ENCODE assay signal across 28 cellular contexts in genomic region chr17:54835015-54835414, GRCh38.
DNase-seq lines count a peak whose midpoint lies in the region; ATAC-seq, FAIRE-seq and TF ChIP-seq lines count a peak whose summit lies in the region.
"Had no signal": no experiment of that assay in that cellular context is flagged by ENCODE, and none has a peak within 500 bp of the region (broad histone marks: within the 10 kb centered on the region; RNA-seq: fewer than 3 reads in every experiment).

No MANE protein-coding gene starts in this region.

- H3K4me1 ChIP-seq in HepG2 (ENCODE audit: insufficient read depth, low read length) (no peaks in the 10 kb centered on the region), right lobe of liver (peaks cover 0 to 19% (median 6%) of the 10 kb centered on the region in 4 donors)
- H3K4me1 ChIP-seq: A549; BLaER1; BLaER1 treated with 17β-estradiol and CSF1 and Interleukin-3, amounts not matched to agents 10 nM and 100 nM; Caco-2 had no signal

- H3K9ac ChIP-seq in HepG2 (ENCODE audit: insufficient read depth, low read depth, low read length) = no peak overlapping the region
- H3K9ac ChIP-seq: BLaER1; BLaER1 treated with 17β-estradiol and CSF1 and Interleukin-3, amounts not matched to agents 10 nM and 100 nM had no signal

- no peak overlapping the region for H3K4me2 ChIP-seq in HepG2 (ENCODE audit: low read depth, low read length)
- H3K4me2 ChIP-seq: A549; BLaER1; BLaER1 treated with 17β-estradiol and CSF1 and Interleukin-3, amounts not matched to agents 10 nM and 100 nM had no signal

- no peak for ATAC-seq in HepG2
- ATAC-seq in right lobe of liver = no peak
- ATAC-seq: A549; CD8-positive, alpha-beta T cell had no signal

- in situ Hi-C loops in HepG2 (cut with HindIII; ENCODE audit: extremely low pct_ligation_motif_present, low pct_unique_long_range_greater_than_20kb) = no loop called here

- TF ChIP-seq CTCF in HepG2 (CRISPR knock-in tag; IDR thresholded peaks at IDR 0.05) = no peak
- no peak for TF ChIP-seq CTCF in right lobe of liver (IDR thresholded peaks at IDR 0.05)

- H3K27me3 ChIP-seq in HepG2 (ENCODE audit: control insufficient read depth in 1 of 2, insufficient read depth in 2 of 2, low read length in 2 of 2) (no peaks in the 10 kb centered on the region), right lobe of liver (no peaks in the 10 kb centered on the region)
- H3K27me3 ChIP-seq: BE2C; BLaER1; BLaER1 treated with 17β-estradiol and CSF1 and Interleukin-3, amounts not matched to agents 10 nM and 100 nM had no signal

- DNase-seq in HepG2 (ENCODE audit: low spot score) (no peak), right lobe of liver (no peak)
- DNase-seq: 8988T; ACHN; AML-193; BE2C; C1 segment of cervical spinal cord; Caco-2; Calu3; CD4-positive, alpha-beta memory T cell; CD4-positive, alpha-beta T cell; CD4-positive, CD25-positive, alpha-beta regulatory T cell; CD8-positive, alpha-beta memory T cell; CD8-positive, alpha-beta T cell; COR-L47; DMS 273 treated with DMSO at 0.1 percent for 48 hours; DMS153; DMS53; DMS79; DMS79 treated with DMSO at 0.1 percent for 48 hours; DND-41; EL had no signal

- no peaks in the 10 kb centered on the region for H4K20me1 ChIP-seq in HepG2 (ENCODE audit: insufficient read depth, low read length)
- H4K20me1 ChIP-seq: BLaER1; BLaER1 treated with 17β-estradiol and CSF1 and Interleukin-3, amounts not matched to agents 10 nM and 100 nM had no signal

- H3K36me3 ChIP-seq in HepG2 (replicated peaks in 1 of 2; ENCODE audit: control insufficient read depth in 1 of 2, insufficient read depth in 2 of 2, low read length in 2 of 2) (no peaks in the 10 kb centered on the region), right lobe of liver (no peaks in the 10 kb centered on the region)
- H3K36me3 ChIP-seq: BE2C; BLaER1; BLaER1 treated with 17β-estradiol and CSF1 and Interleukin-3, amounts not matched to agents 10 nM and 100 nM had no signal

- no peak overlapping the region for H2AFZ ChIP-seq in HepG2 (ENCODE audit: low read length)

- no peak for TF ChIP-seq RAD21 in HepG2 (CRISPR knock-in tag; IDR thresholded peaks at IDR 0.05)

- no TSS peak for BruUV-seq in HepG2 (replicated peaks; lab: Mats Ljungman, UMichigan)

- no peak for TF ChIP-seq POLR2A in HepG2 (IDR thresholded peaks at IDR 0.05; ENCODE audit: insufficient read depth in 1 of 2, low read depth in 2 of 2, low read length in 2 of 2)
- no peak for TF ChIP-seq POLR2A in right lobe of liver (IDR thresholded peaks at IDR 0.05)

- 0% methylated on average over 2 of the region's 2 CpGs for WGBS in HepG2 (ENCODE audit: low lambda C conversion rate)
- 53% methylated on average over 2 of the region's 2 CpGs for WGBS in right lobe of liver (ENCODE audit: insufficient coverage, low coverage, low lambda C conversion rate, missing lambda C conversion rate)

- H3K27ac ChIP-seq in HepG2 (ENCODE audit: extremely low read length, insufficient read depth, low read length) (no peak overlapping the region), right lobe of liver (no peak overlapping the region)
- H3K27ac ChIP-seq: 22Rv1; A549; BLaER1; BLaER1 treated with 17β-estradiol and CSF1 and Interleukin-3, amounts not matched to agents 10 nM and 100 nM; C4-2B had no signal

- CTCF ChIA-PET in HepG2 (lab: Yijun Ruan, JAX; ENCODE audit: low intra/inter-chr PET ratio, low total read pairs) = no interaction called here

- POLR2A ChIA-PET in HepG2 (lab: Yijun Ruan, JAX) = no interaction called here

- FAIRE-seq in HepG2 (lab: Jason Lieb, UNC) = no peak
- FAIRE-seq: A204.1, A549 had no signal

- H3K4me3 ChIP-seq in HepG2 (replicated peaks in 1 of 3; ENCODE audit: insufficient read depth in 1 of 3, low read depth in 2 of 3, low read length in 3 of 3) (no peak overlapping the region), right lobe of liver (no peak overlapping the region)
- H3K4me3 ChIP-seq: A549; BLaER1; BLaER1 treated with 17β-estradiol and CSF1 and Interleukin-3, amounts not matched to agents 10 nM and 100 nM had no signal

- H3K79me2 ChIP-seq in HepG2 (ENCODE audit: insufficient read depth, low read length) = no peaks in the 10 kb centered on the region

- intact Hi-C loops in HepG2 (cut with micrococcal nuclease; ENCODE audit: unreplicated experiment) = no loop called here
- intact Hi-C loops in right lobe of liver (cut with DNase I) = no loop called here

- H3K9me3 ChIP-seq in HepG2 (ENCODE audit: low read length) (no peaks in the 10 kb centered on the region), right lobe of liver (no peaks in the 10 kb centered on the region)
- H3K9me3 ChIP-seq: A549, BE2C had no signal

- TF ChIP-seq EP300 in HepG2 (IDR thresholded peaks at IDR 0.05; ENCODE audit: low read depth in 2 of 2, low read length in 2 of 2) (no peak), HepG2 (CRISPR knock-in tag; IDR thresholded peaks at IDR 0.05; ENCODE audit: borderline replicate concordance) (no peak)

TF ChIP-seq in HepG2, 621 proteins besides CTCF, POLR2A, EP300 and RAD21:
- TF ChIP-seq KAT8 (CRISPR knock-in tag; IDR thresholded peaks at IDR 0.05) (no peak), HNRNPUL1 (IDR thresholded peaks at IDR 0.05; ENCODE audit: low read depth, low read length) (no peak), NFKBIZ (CRISPR knock-in tag; IDR thresholded peaks at IDR 0.05) (no peak), CBX2 (IDR thresholded peaks at IDR 0.05; ENCODE audit: low read depth, low read length) (no peak), CBX2 (CRISPR knock-in tag; IDR thresholded peaks at IDR 0.05; ENCODE audit: low read depth) (no peak), GABPA (IDR thresholded peaks at IDR 0.05; ENCODE audit: low read depth, low read length) (no peak), GABPA (CRISPR knock-in tag; IDR thresholded peaks at IDR 0.05; ENCODE audit: low read depth) (no peak), SNAPC2 (CRISPR knock-in tag; IDR thresholded peaks at IDR 0.05) (no peak), RFXANK (CRISPR knock-in tag; IDR thresholded peaks at IDR 0.05) (no peak), XBP1 (CRISPR knock-in tag; IDR thresholded peaks at IDR 0.05) (no peak), ATF7 (IDR thresholded peaks at IDR 0.05) (peak; percentile 95), ATF7 (CRISPR knock-in tag; IDR thresholded peaks at IDR 0.05) (no peak), CEBPZ (IDR thresholded peaks at IDR 0.05; ENCODE audit: low read length) (no peak), ATF7-NPFF (CRISPR knock-in tag; IDR thresholded peaks at IDR 0.05; ENCODE audit: low read depth) (no peak), ZNF225 (CRISPR knock-in tag; IDR thresholded peaks at IDR 0.05) (no peak), CREB1 (IDR thresholded peaks at IDR 0.05) (0 out of 2 replicates have a peak, but pooled peaks have one; percentile 27), CREB1 (CRISPR knock-in tag; IDR thresholded peaks at IDR 0.05) (no peak)
